In genomic region chr2:216161967-216162366, GRCh38 we compare ENCODE assay signal across 1 cellular context.
TF ChIP-seq lines count a peak whose summit lies in the region.

No MANE protein-coding gene starts in this region.

TF ChIP-seq in GM23338, 12 proteins besides CTCF, POLR2A, EP300 and RAD21 (continued from another document):
- no peak for TF ChIP-seq ZNF462 (CRISPR knock-in tag; IDR thresholded peaks at IDR 0.05)
